8 cellular contexts compared by ENCODE assay signal in the genomic region with DNA sequence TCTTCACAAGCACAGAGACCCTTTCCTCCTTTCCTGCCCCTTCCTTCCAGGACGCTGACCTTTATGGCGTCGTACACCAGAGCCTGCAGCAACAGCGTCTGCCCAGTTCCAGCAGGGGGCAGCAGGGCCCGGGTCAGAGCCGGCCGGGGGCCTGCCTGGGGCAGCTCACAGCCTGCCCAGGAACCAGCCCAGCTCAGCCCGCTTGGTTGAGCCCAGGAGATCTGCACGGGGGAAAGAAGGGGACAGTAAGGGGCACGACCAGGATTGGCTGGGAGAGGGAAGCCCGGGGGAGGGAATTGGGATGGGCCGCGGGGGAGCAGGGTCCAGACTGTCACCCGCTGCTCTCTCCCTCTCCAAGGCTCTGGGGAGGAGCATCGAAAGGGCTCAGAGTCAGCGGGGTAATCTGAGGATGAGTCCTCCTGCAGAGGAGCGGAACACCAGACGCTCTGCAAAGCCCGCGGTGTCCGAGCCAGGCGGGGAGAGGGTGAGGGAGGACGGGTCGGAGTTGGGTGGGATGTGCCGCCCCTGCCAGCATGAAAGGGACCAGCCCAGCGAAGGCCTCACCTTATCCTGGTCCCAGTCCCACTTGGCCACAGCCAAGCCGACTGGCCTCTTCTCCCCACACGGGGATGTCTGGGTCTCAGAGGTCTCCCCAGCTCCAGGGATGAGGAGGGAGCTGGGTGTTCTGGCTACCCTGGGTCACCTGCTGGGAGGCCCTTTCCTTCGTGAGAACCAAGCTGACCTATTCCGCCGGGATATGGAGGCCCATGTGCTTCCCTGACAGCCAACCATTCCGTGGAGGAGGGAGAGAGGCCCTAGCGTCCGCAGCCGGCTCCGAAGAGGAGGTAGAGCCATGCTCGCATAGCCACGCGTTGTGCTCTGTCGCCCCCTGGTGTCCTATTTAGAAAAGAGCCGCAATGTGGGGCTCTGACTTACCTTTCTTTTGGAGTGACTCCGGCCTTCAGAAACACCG. TPM values are rescaled to one million over a fixed set of nuclear protein-coding genes. Genes with fewer than 3 reads are reported as not detected.
DNase-seq lines count a peak whose midpoint lies in the region; ATAC-seq and TF ChIP-seq lines count a peak whose summit lies in the region.

No MANE protein-coding gene starts in this region.

- 12% methylated on average over 26 of the region's 43 CpGs for WGBS in esophagus muscularis mucosa

- intact Hi-C loops in A673 (cut with micrococcal nuclease; ENCODE audit: unreplicated experiment) (loop anchor here (1.0 to 10.0 kb wide), 2 partner anchors 67 to 350 kb away; no protein-coding TSS in a partner anchor), Panc1 (cut with micrococcal nuclease; ENCODE audit: unreplicated experiment) (loop anchor here (1.0 kb wide), 1 partner anchor 67 kb away; no protein-coding TSS in a partner anchor), esophagus muscularis mucosa (cut with DNase I) (loop anchor here (1.0 kb wide), 1 partner anchor 66 kb away; no protein-coding TSS in a partner anchor)

- H3K9ac ChIP-seq in Karpas-422 (ENCODE audit: low read length) = peak overlapping the region; percentile 40

- H3K27ac ChIP-seq in A673 (ENCODE audit: low read depth, low read length, poor library complexity, severe bottlenecking) = no peak overlapping the region
- H3K27ac ChIP-seq in Karpas-422 (ENCODE audit: low read length) = no peak overlapping the region
- H3K27ac ChIP-seq in Panc1 (ENCODE audit: low read length) = no peak overlapping the region
- peak overlapping the region; percentile 5 to 51 (median 31) for H3K27ac ChIP-seq in esophagus muscularis mucosa (replicated peaks in 1 of 4)
- H3K27ac ChIP-seq in muscle layer of duodenum (ENCODE audit: low read length) = no peak overlapping the region

- H3K4me3 ChIP-seq in A673 (ENCODE audit: low read depth, low read length, poor library complexity, severe bottlenecking) = no peak overlapping the region
- H3K4me3 ChIP-seq in Karpas-422 (ENCODE audit: low read length) = peak overlapping the region; percentile 33; the same call in 1 of the 2 replicates
- peak overlapping the region; percentile 8 to 36 for H3K4me3 ChIP-seq in Panc1 (ENCODE audit: low read depth in 2 of 2, low read length in 2 of 2)
- H3K4me3 ChIP-seq in esophagus muscularis mucosa = peak overlapping the region; percentile 42 to 52 (median 44)
- H3K4me3 ChIP-seq in muscle layer of duodenum (ENCODE audit: low read depth in 1 of 2, low read length in 2 of 2) = peak overlapping the region; percentile 49 to 55

- peaks cover 7% of the 10 kb centered on the region for H3K4me1 Mint-ChIP-seq in activated T-cell treated with anti-CD3 and anti-CD28 coated beads, Interleukin-2, amount 50 U/mL, for 72 hours (ENCODE audit: low read depth)

- in situ Hi-C loops in Panc1 (cut with HindIII; ENCODE audit: low pct_unique_long_range_greater_than_20kb, low sequenced_read_pairs) = no loop called here

- H3K4me3 Mint-ChIP-seq in activated T-cell treated with anti-CD3 and anti-CD28 coated beads, Interleukin-2, amount 50 U/mL, for 72 hours = peak overlapping the region; percentile 73 to 84

- H4K20me1 ChIP-seq in Karpas-422 (ENCODE audit: insufficient read depth, low read depth, low read length) = no peaks in the 10 kb centered on the region

- peak; percentile 90 for DNase-seq in A673 (ENCODE audit: low spot score)
- peak; percentile 95 for DNase-seq in Karpas-422
- DNase-seq in Panc1 (ENCODE audit: low read depth, low spot score) = peak; percentile 60
- peak; percentile 87 to 88 for DNase-seq in activated T-cell treated with anti-CD3 and anti-CD28 coated beads, Interleukin-2, amount 50 U/mL, for 72 hours
- peak; percentile 97 for DNase-seq in esophagus muscularis mucosa (ENCODE audit: extremely low spot score)
- DNase-seq in stimulated activated CD8-positive, alpha-beta memory T cell treated with anti-CD3 and anti-CD28 coated beads, Interleukin-7, amount 100 ng/mL, for 24 hours (ENCODE audit: low read depth) = peak; percentile 61

- no peak for TF ChIP-seq POLR2A in esophagus muscularis mucosa (IDR thresholded peaks at IDR 0.05; ENCODE audit: low read depth)

- H3K36me3 Mint-ChIP-seq in activated T-cell treated with anti-CD3 and anti-CD28 coated beads, Interleukin-2, amount 50 U/mL, for 72 hours (ENCODE audit: insufficient read depth in 2 of 2) = no peaks in the 10 kb centered on the region

- H3K36me3 ChIP-seq in A673 (ENCODE audit: insufficient read depth, low read length, poor library complexity, severe bottlenecking) = no peaks in the 10 kb centered on the region
- H3K36me3 ChIP-seq in Karpas-422 (ENCODE audit: insufficient read depth, low read length) = no peaks in the 10 kb centered on the region
- no peaks in the 10 kb centered on the region for H3K36me3 ChIP-seq in Panc1 (ENCODE audit: control insufficient read depth, insufficient read depth, low read length)
- H3K36me3 ChIP-seq in esophagus muscularis mucosa = no peaks in the 10 kb centered on the region
- no peaks in the 10 kb centered on the region for H3K36me3 ChIP-seq in muscle layer of duodenum (ENCODE audit: control insufficient read depth in 1 of 2, insufficient read depth in 2 of 2, low read length in 2 of 2)

- H3K9me3 ChIP-seq in A673 (ENCODE audit: low read depth, low read length, poor library complexity, severe bottlenecking) (no peaks in the 10 kb centered on the region), Karpas-422 (ENCODE audit: low read length) (no peaks in the 10 kb centered on the region), Panc1 (ENCODE audit: control insufficient read depth, insufficient read depth, low read depth, low read length) (no peaks in the 10 kb centered on the region), esophagus muscularis mucosa (no peaks in the 10 kb centered on the region), muscle layer of duodenum (ENCODE audit: control insufficient read depth in 1 of 2, low read length in 2 of 2) (no peaks in the 10 kb centered on the region)

- ATAC-seq in GM18907 (IDR thresholded peaks at IDR 0.05; ENCODE audit: unreplicated experiment) (peak; percentile 72), Panc1 (peak; percentile 94)
- ATAC-seq in activated T-cell treated with anti-CD3 and anti-CD28 coated beads, Interleukin-2, amount 50 U/mL, for 72 hours (replicated peaks in 1 of 2) = peak; percentile 88

- H3K27me3 Mint-ChIP-seq in activated T-cell treated with anti-CD3 and anti-CD28 coated beads, Interleukin-2, amount 50 U/mL, for 72 hours (ENCODE audit: low read depth) = peaks cover 26% of the 10 kb centered on the region

- TF ChIP-seq CTCF in A673 (conservative IDR thresholded peaks at IDR 0.05; ENCODE audit: low read depth, low read length) = peak; percentile 91
- TF ChIP-seq CTCF in Panc1 (IDR thresholded peaks at IDR 0.05) = peak; percentile 91
- TF ChIP-seq CTCF in esophagus muscularis mucosa (IDR thresholded peaks at IDR 0.05) = peak; percentile 82 to 93 (median 90)

- no peak overlapping the region for H3K27ac Mint-ChIP-seq in activated T-cell treated with anti-CD3 and anti-CD28 coated beads, Interleukin-2, amount 50 U/mL, for 72 hours

- CTCF ChIA-PET in A673 (lab: Charles Lee) (interaction anchor here (1.1 to 1.9 kb wide), 2 partner anchors 66 to 80 kb away, joined by 11 to 16 read pairs; no protein-coding TSS in a partner anchor), Panc1 (lab: Charles Lee) (interaction anchor here (0.7 to 1.6 kb wide), 8 partner anchors 16 to 79 kb away, joined by 3 to 11 read pairs (median 4); no protein-coding TSS in a partner anchor)

- H3K9me2 ChIP-seq in Karpas-422 (replicated peaks; ENCODE audit: insufficient read depth, low read length) = no peaks in the 10 kb centered on the region

- H3K27me3 ChIP-seq in A673 (replicated peaks; ENCODE audit: insufficient read depth, low read depth, low read length, poor library complexity) (no peaks in the 10 kb centered on the region), Karpas-422 (ENCODE audit: low read length) (no peaks in the 10 kb centered on the region), Panc1 (ENCODE audit: control insufficient read depth, insufficient read depth, low read length) (peaks cover 8% of the 10 kb centered on the region; the same call in 1 of the 2 replicates), esophagus muscularis mucosa (peaks cover 0 to under 1% (median 0%) of the 10 kb centered on the region in 4 donors), muscle layer of duodenum (ENCODE audit: low read depth, low read length) (peaks cover 1% of the 10 kb centered on the region)

- H3K9me3 Mint-ChIP-seq in activated T-cell treated with anti-CD3 and anti-CD28 coated beads, Interleukin-2, amount 50 U/mL, for 72 hours = no peaks in the 10 kb centered on the region

- H3K4me2 ChIP-seq in Karpas-422 (ENCODE audit: low read depth, low read length, poor library complexity, severe bottlenecking) = peak overlapping the region; percentile 45

- no peak for TF ChIP-seq EP300 in esophagus muscularis mucosa (IDR thresholded peaks at IDR 0.05)

- BruUV-seq in A673 (replicated peaks; lab: Mats Ljungman, UMichigan) (no TSS peak), Panc1 (replicated peaks; lab: Mats Ljungman, UMichigan) (no TSS peak)

- H3K79me2 ChIP-seq in Karpas-422 (ENCODE audit: low read length) = no peaks in the 10 kb centered on the region

- H2AFZ ChIP-seq in Karpas-422 (ENCODE audit: low read length) = peak overlapping the region; percentile 40; the same call in 1 of the 2 replicates

- POLR2A ChIA-PET in A673 (lab: Charles Lee; ENCODE audit: low non-redundant PET) = no interaction called here
- POLR2A ChIA-PET in Panc1 (lab: Charles Lee) = interaction anchor here (0.5 kb wide), 1 partner anchor 66 kb away, joined by 3 read pairs; no protein-coding TSS in a partner anchor

- H3K4me1 ChIP-seq in A673 (ENCODE audit: insufficient read depth, low read length, poor library complexity, severe bottlenecking) (peaks cover 9% of the 10 kb centered on the region), Karpas-422 (ENCODE audit: low read length) (peaks cover 7% of the 10 kb centered on the region), Panc1 (ENCODE audit: control insufficient read depth, insufficient read depth, low read length) (peaks cover 3% of the 10 kb centered on the region), esophagus muscularis mucosa (peaks cover 21 to 24% (median 22%) of the 10 kb centered on the region in 4 donors), muscle layer of duodenum (ENCODE audit: control insufficient read depth in 1 of 2, insufficient read depth in 2 of 2, low read length in 2 of 2) (peaks cover 3 to 14% of the 10 kb centered on the region in 2 donors)

RNA-seq across cellular contexts. Expression of a gene that starts 7.4 kb away (rescaled TPM):
- total RNA-seq in A673 (2021) (0.28 and 0.32 TPM in 2 replicates), Panc1 (2021; ENCODE audit: unreplicated experiment) (0.18 TPM), esophagus muscularis mucosa (under 1 TPM in 1 of 4 donors, not detected in 3; 0.17 TPM)
- not detected in 2 replicates for total RNA-seq in Karpas-422 (2014; rRNA removed; shearing (Covaris generic); ENCODE audit: low replicate concordance)
- polyA plus RNA-seq in Panc1 (2012; ENCODE audit: insufficient read length) = not detected
- not detected for total RNA-seq in activated T-cell treated with anti-CD3 and anti-CD28 coated beads, Interleukin-2, amount 50 U/mL, for 72 hours

RNA-seq across cellular contexts. Expression of a gene that starts 37.6 kb away (rescaled TPM):
- total RNA-seq in A673 (2021) (1.1 and 3.5 TPM in 2 replicates), Panc1 (2021; ENCODE audit: unreplicated experiment) (5.1 TPM), esophagus muscularis mucosa (1 to 10 TPM in 3 of 4 donors, under 1 TPM in 1; 0.52 to 2.8 (median 2.2) TPM)
- 0.18 TPM in 1 of 2 replicates, not detected in the other for total RNA-seq in Karpas-422 (2014; rRNA removed; shearing (Covaris generic); ENCODE audit: low replicate concordance)
- polyA plus RNA-seq in Panc1 (2012; ENCODE audit: insufficient read length) = 4.3 TPM
- total RNA-seq in activated T-cell treated with anti-CD3 and anti-CD28 coated beads, Interleukin-2, amount 50 U/mL, for 72 hours = under 1 TPM; 0.12 to 0.56 TPM

Comparison
In these comparisons a context has a peak if more than half of its experiments do, and no peak if none do; other contexts are left out.
1. H3K27ac ChIP-seq: peak in esophagus muscularis mucosa (4 of 4); none in A673 (single experiment), Karpas-422 (single experiment), Panc1 (single experiment) and muscle layer of duodenum (single experiment).
2. Peak in every context shown above with its lines, with median percentiles within 50 percentile points of each other: DNase-seq, CTCF ChIP-seq and ATAC-seq.